In genomic region chr10:26464632-26465280, GRCh38 we compare ENCODE assay signal across 14 cellular contexts. TPM values are rescaled to one million over a fixed set of nuclear protein-coding genes. Genes with fewer than 3 reads are reported as not detected.
DNase-seq lines count a peak whose midpoint lies in the region; ATAC-seq and TF ChIP-seq lines count a peak whose summit lies in the region.
"Had no signal": no experiment of that assay in that cellular context is flagged by ENCODE, and none has a peak within 500 bp of the region (broad histone marks: within the 10 kb centered on the region; RNA-seq: fewer than 3 reads in every experiment).

No MANE protein-coding gene starts in this region.

- peak; percentile 19 to 51 for ATAC-seq in activated naive CD4-positive, alpha-beta T cell treated with anti-CD3 and anti-CD28 coated beads, Interleukin-2, amount 50 U/mL, for 72 hours
- ATAC-seq in HG02610 (IDR thresholded peaks at IDR 0.05; ENCODE audit: unreplicated experiment), result peak; percentile 54
- no peak for ATAC-seq in omental fat pad (ENCODE audit: low FRiP score)

- H3K9me3 Mint-ChIP-seq in activated naive CD4-positive, alpha-beta T cell treated with anti-CD3 and anti-CD28 coated beads, Interleukin-2, amount 50 U/mL, for 72 hours, result peaks cover 4 to 6% of the 10 kb centered on the region in 2 donors
- peaks cover 9% of the 10 kb centered on the region for H3K9me3 Mint-ChIP-seq in activated naive CD8-positive, alpha-beta T cell treated with anti-CD3 and anti-CD28 coated beads for 36 hours
- H3K9me3 Mint-ChIP-seq: nephron progenitor cell had no signal

- TF ChIP-seq CTCF in omental fat pad (IDR thresholded peaks at IDR 0.05), result no peak

- no peak for DNase-seq in activated naive CD4-positive, alpha-beta T cell treated with anti-CD3 and anti-CD28 coated beads, Interleukin-2, amount 50 U/mL, for 72 hours (ENCODE audit: low spot score in 2 of 2)
- DNase-seq in activated naive CD4-positive, alpha-beta T cell treated with Interleukin-2 at 50 U/mL for 16 hours, result no peak
- no peak for DNase-seq in activated naive CD8-positive, alpha-beta T cell treated with anti-CD3 and anti-CD28 coated beads for 36 hours
- no peak for DNase-seq in NCI-H1417 treated with DMSO at 0.1 percent for 48 hours (lab: John Stamatoyannopoulos, UW)
- no peak for DNase-seq in stimulated activated CD4-positive, alpha-beta T cell treated with anti-CD3 and anti-CD28 coated beads, Interleukin-4, amount 100 ng/mL, for 4 hours
- DNase-seq in HT-29 (ENCODE audit: low spot score), result no peak
- DNase-seq in omental fat pad (ENCODE audit: low spot score), result no peak
- DNase-seq: NCI-H1092, NCI-H82, nephron progenitor cell, T-helper 1 cell, thyroid gland had no signal

- H3K36me3 Mint-ChIP-seq in activated naive CD4-positive, alpha-beta T cell treated with anti-CD3 and anti-CD28 coated beads, Interleukin-2, amount 50 U/mL, for 72 hours, result peaks cover 13 to 42% of the 10 kb centered on the region in 2 donors
- peaks cover 63% of the 10 kb centered on the region for H3K36me3 Mint-ChIP-seq in activated naive CD8-positive, alpha-beta T cell treated with anti-CD3 and anti-CD28 coated beads for 36 hours

- no peaks in the 10 kb centered on the region for H3K27me3 Mint-ChIP-seq in activated naive CD8-positive, alpha-beta T cell treated with anti-CD3 and anti-CD28 coated beads for 36 hours

- H3K4me3 Mint-ChIP-seq in activated naive CD8-positive, alpha-beta T cell treated with anti-CD3 and anti-CD28 coated beads for 36 hours, result no peak overlapping the region
- H3K4me3 Mint-ChIP-seq: nephron progenitor cell had no signal

- peaks cover 80% of the 10 kb centered on the region for H3K4me1 Mint-ChIP-seq in activated naive CD8-positive, alpha-beta T cell treated with anti-CD3 and anti-CD28 coated beads for 36 hours
- H3K4me1 Mint-ChIP-seq: nephron progenitor cell had no signal

- H3K27ac Mint-ChIP-seq in activated naive CD4-positive, alpha-beta T cell treated with anti-CD3 and anti-CD28 coated beads, Interleukin-2, amount 50 U/mL, for 72 hours, result no peak overlapping the region
- H3K27ac Mint-ChIP-seq in activated naive CD8-positive, alpha-beta T cell treated with anti-CD3 and anti-CD28 coated beads for 36 hours, result peak overlapping the region; percentile 63
- H3K27ac Mint-ChIP-seq: nephron progenitor cell had no signal

RNA-seq across cellular contexts. Expression of gene APBB1IP, which starts 26.6 kb away (rescaled TPM):
- 10 to 100 TPM; 31.1 to 43.1 TPM for total RNA-seq in activated naive CD4-positive, alpha-beta T cell treated with anti-CD3 and anti-CD28 coated beads, Interleukin-2, amount 50 U/mL, for 72 hours
- 10 to 100 TPM; 66.3 to 68.0 TPM for total RNA-seq in activated naive CD8-positive, alpha-beta T cell treated with anti-CD3 and anti-CD28 coated beads for 36 hours
- not detected in 2 replicates for total RNA-seq in HT-29 (2014; rRNA removed; shearing (Covaris generic))
- 10 to 100 TPM in 3 of 4 donors, 1 to 10 TPM in 1; 8.5 to 23.5 (median 20.5) TPM for total RNA-seq in omental fat pad
- total RNA-seq: ascending aorta had no signal
